5 cellular contexts compared by ENCODE assay signal in the genomic region with DNA sequence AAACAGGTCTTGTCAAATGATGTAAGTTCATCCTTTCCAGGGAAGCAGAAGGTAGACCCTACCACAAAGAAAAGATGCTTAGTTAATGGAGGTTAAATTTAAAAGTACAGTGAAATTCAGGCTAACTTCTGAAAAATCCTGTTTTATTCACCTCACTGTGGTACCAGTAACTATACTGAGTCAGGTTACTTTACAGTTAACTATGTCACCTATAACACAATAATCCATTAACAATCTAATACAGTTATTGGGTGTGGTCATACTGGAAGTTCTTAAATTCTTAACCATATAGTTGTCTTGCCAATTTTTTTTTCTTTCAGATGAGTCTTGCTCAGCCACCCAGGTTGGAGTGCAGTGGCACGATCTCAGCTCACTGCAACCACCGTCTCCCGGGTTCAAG. TPM values are rescaled to one million over a fixed set of nuclear protein-coding genes. Genes with fewer than 3 reads are reported as not detected.
DNase-seq lines count a peak whose midpoint lies in the region; ATAC-seq, FAIRE-seq and TF ChIP-seq lines count a peak whose summit lies in the region.
"Not testable (repeated sequence)": the region's sequence is repeated elsewhere in the genome, so short reads cannot be mapped to it uniquely, and the experiment has no call there.

No MANE protein-coding gene starts in this region.

- not testable (repeated sequence) for H3K4me2 ChIP-seq in A549; astrocyte (ENCODE audit: low read length); HepG2 (ENCODE audit: low read depth, low read length)

- ATAC-seq in A549, HepG2: not testable (repeated sequence)

- not testable (repeated sequence) for H3K27ac Mint-ChIP-seq in astrocyte (ENCODE audit: unreplicated experiment)

- not testable (repeated sequence) for TF ChIP-seq EP300 in A549 (IDR thresholded peaks at IDR 0.05); HepG2 (IDR thresholded peaks at IDR 0.05; ENCODE audit: low read depth in 2 of 2, low read length in 2 of 2); HepG2 (CRISPR knock-in tag; IDR thresholded peaks at IDR 0.05; ENCODE audit: borderline replicate concordance)

- FAIRE-seq in A549 (lab: Jason Lieb, UNC) (peak; percentile 73), GM18507 (lab: Jason Lieb, UNC) (peak; percentile 31), astrocyte (lab: Jason Lieb, UNC) (peak; percentile 39), HepG2 (lab: Jason Lieb, UNC) (peak; percentile 36)

- not testable (repeated sequence) for H3K4me3 Mint-ChIP-seq in astrocyte (ENCODE audit: unreplicated experiment)

- POLR2A ChIA-PET in A549 (lab: Yijun Ruan, JAX); HepG2 (lab: Yijun Ruan, JAX): not testable (repeated sequence)

- CTCF ChIA-PET in A549 (lab: Yijun Ruan, JAX); HepG2 (lab: Yijun Ruan, JAX; ENCODE audit: low intra/inter-chr PET ratio, low total read pairs): not testable (repeated sequence)

- H3K27me3 ChIP-seq in astrocyte (ENCODE audit: insufficient read depth, low read length); HepG2 (ENCODE audit: control insufficient read depth in 1 of 2, insufficient read depth in 2 of 2, low read length in 2 of 2): not testable (repeated sequence)

- in situ Hi-C loops in HepG2 (cut with HindIII; ENCODE audit: extremely low pct_ligation_motif_present, low pct_unique_long_range_greater_than_20kb): not testable (repeated sequence)

- intact Hi-C loops in HepG2 (cut with micrococcal nuclease; ENCODE audit: unreplicated experiment): not testable (repeated sequence)

- TF ChIP-seq POLR2A in A549 (IDR thresholded peaks at IDR 0.05; ENCODE audit: low read length); HepG2 (IDR thresholded peaks at IDR 0.05; ENCODE audit: insufficient read depth in 1 of 2, low read depth in 2 of 2, low read length in 2 of 2): not testable (repeated sequence)

- not testable (repeated sequence) for H3K9me3 Mint-ChIP-seq in astrocyte (ENCODE audit: unreplicated experiment)

- not testable (repeated sequence) for H3K79me2 ChIP-seq in astrocyte (ENCODE audit: insufficient read depth, low read length); HepG2 (ENCODE audit: insufficient read depth, low read length)

- not testable (repeated sequence) for H3K9me3 ChIP-seq in A549; astrocyte (ENCODE audit: insufficient read depth, low read depth, low read length); HepG2 (ENCODE audit: low read length)

- peaks cover 11% of the 10 kb centered on the region for H3K36me3 Mint-ChIP-seq in astrocyte (ENCODE audit: low read depth, unreplicated experiment)

- H3K4me3 ChIP-seq in A549; astrocyte (ENCODE audit: insufficient read depth, low read depth, low read length); HepG2 (replicated peaks in 1 of 3; ENCODE audit: insufficient read depth in 1 of 3, low read depth in 2 of 3, low read length in 3 of 3): not testable (repeated sequence)

- H3K36me3 ChIP-seq in astrocyte (ENCODE audit: insufficient read depth, low read length) (peaks cover 14% of the 10 kb centered on the region), HepG2 (replicated peaks in 1 of 2; ENCODE audit: control insufficient read depth in 1 of 2, insufficient read depth in 2 of 2, low read length in 2 of 2) (peaks cover 3 to 43% of the 10 kb centered on the region in 2 experiments)

- not testable (repeated sequence) for TF ChIP-seq RAD21 in A549 (conservative IDR thresholded peaks at IDR 0.05 in 1 of 2, IDR thresholded peaks at IDR 0.05 in 1 of 2); HepG2 (CRISPR knock-in tag; IDR thresholded peaks at IDR 0.05)

- not testable (repeated sequence) for BruUV-seq in HepG2 (replicated peaks; lab: Mats Ljungman, UMichigan)

- not testable (repeated sequence) for H4K20me1 ChIP-seq in astrocyte (ENCODE audit: insufficient read depth, low read length); HepG2 (ENCODE audit: insufficient read depth, low read length)

- H3K4me1 Mint-ChIP-seq in astrocyte (ENCODE audit: low read depth, unreplicated experiment): not testable (repeated sequence)

- not testable (repeated sequence) for H3K9ac ChIP-seq in astrocyte (ENCODE audit: low read length); HepG2 (ENCODE audit: insufficient read depth, low read depth, low read length)

- H3K27ac ChIP-seq in A549; astrocyte (ENCODE audit: low read depth, low read length); HepG2 (ENCODE audit: extremely low read length, insufficient read depth, low read length): not testable (repeated sequence)
- H3K27ac ChIP-seq in epithelial cell of prostate: peak overlapping the region; percentile 1

- not testable (repeated sequence) for H3K27me3 Mint-ChIP-seq in astrocyte (ENCODE audit: low read depth, unreplicated experiment)

- H3K4me1 ChIP-seq in A549; astrocyte (ENCODE audit: insufficient read depth, low read length); HepG2 (ENCODE audit: insufficient read depth, low read length): not testable (repeated sequence)

- DNase-seq in A549 (ENCODE audit: low read depth in 1 of 2, low spot score in 1 of 2); GM18507 (ENCODE audit: extremely low spot score, insufficient read length, low read depth); astrocyte (ENCODE audit: low read depth); epithelial cell of prostate (ENCODE audit: low read depth, low spot score); HepG2 (ENCODE audit: low spot score): not testable (repeated sequence)

- not testable (repeated sequence) for H2AFZ ChIP-seq in astrocyte (ENCODE audit: low read depth, low read length); HepG2 (ENCODE audit: low read length)

- 98% methylated on average over 3 of the region's 3 CpGs for WGBS in A549 (ENCODE audit: missing lambda C conversion rate)
- WGBS in HepG2 (ENCODE audit: low lambda C conversion rate): 99% methylated on average over 3 of the region's 3 CpGs

- TF ChIP-seq CTCF in A549 (IDR thresholded peaks at IDR 0.05); astrocyte (IDR thresholded peaks at IDR 0.05; ENCODE audit: insufficient read depth, low read depth, low read length); HepG2 (CRISPR knock-in tag; IDR thresholded peaks at IDR 0.05): not testable (repeated sequence)

RNA-seq across cellular contexts. Expression of a gene that starts 30.4 kb away (rescaled TPM):
- polyA plus RNA-seq in A549 (2011; rRNA removed): 39.2 and 43.2 TPM in 2 replicates
- polyA plus RNA-seq in A549 (2012; cell fraction: cytosol; rRNA removed): 23.8 and 31.4 TPM in 2 replicates
- 26.4 and 40.7 TPM in 2 replicates for polyA plus RNA-seq in A549 (2012; cell fraction: nucleus; rRNA removed)
- 23.0 to 23.6 TPM (median 23.3 TPM) in 3 replicates for polyA plus RNA-seq in A549 (2017; fragmentation: RNase III; extraction: RNeasy Plus Mini Kit Qiagen cat#74134 plus additional on column Dnase treatment)
- polyA minus RNA-seq in A549 (2011; rRNA and poly(A)+ RNA removed): 17.4 and 21.2 TPM in 2 replicates
- 26.5 and 29.0 TPM in 2 replicates for total RNA-seq in astrocyte
- total RNA-seq in HepG2 (2016; rRNA removed; fragmentation: Illumina TruSeq; extraction: Trizol): 36.0 and 39.6 TPM in 2 replicates
- total RNA-seq in HepG2 (2016; cell fraction: cytosol; rRNA removed; fragmentation: Illumina TruSeq; extraction: Trizol; ENCODE audit: low read depth): 4.6 and 6.3 TPM in 2 replicates
- total RNA-seq in HepG2 (2016; cell fraction: insoluble cytoplasmic fraction; rRNA removed; fragmentation: Illumina TruSeq; extraction: Trizol): 30.7 and 37.6 TPM in 2 replicates
- total RNA-seq in HepG2 (2016; cell fraction: membrane; rRNA removed; fragmentation: Illumina TruSeq; extraction: Trizol): 11.1 and 13.5 TPM in 2 replicates
- total RNA-seq in HepG2 (2016; cell fraction: nucleus; rRNA removed; fragmentation: Illumina TruSeq; extraction: Trizol): 36.0 and 39.0 TPM in 2 replicates
- polyA plus RNA-seq in HepG2 (2011; rRNA removed): 15.8 and 17.9 TPM in 2 replicates
- polyA plus RNA-seq in HepG2 (2011; cell fraction: cytosol; rRNA removed): 12.4 and 16.4 TPM in 2 replicates
- 8.7 and 9.5 TPM in 2 replicates for polyA plus RNA-seq in HepG2 (2011; cell fraction: nucleus; rRNA removed)
- polyA plus RNA-seq in HepG2 (2012): 15.8 and 19.9 TPM in 2 replicates
- polyA plus RNA-seq in HepG2 (2016; cell fraction: cytosol; fragmentation: Illumina TruSeq; extraction: Trizol; ENCODE audit: low read depth): 4.4 and 6.7 TPM in 2 replicates
- 40.4 and 43.2 TPM in 2 replicates for polyA plus RNA-seq in HepG2 (2016; cell fraction: insoluble cytoplasmic fraction; fragmentation: Illumina TruSeq; extraction: Trizol; ENCODE audit: low read depth)
- polyA plus RNA-seq in HepG2 (2016; cell fraction: membrane; fragmentation: Illumina TruSeq; extraction: Trizol; ENCODE audit: low read depth): 8.7 and 10.1 TPM in 2 replicates
- 49.2 and 51.6 TPM in 2 replicates for polyA plus RNA-seq in HepG2 (2016; cell fraction: nucleus; fragmentation: Illumina TruSeq; extraction: Trizol; ENCODE audit: insufficient read depth, low read depth)
- 23.5 and 23.6 TPM in 2 replicates for polyA minus RNA-seq in HepG2 (2011; rRNA and poly(A)+ RNA removed; ENCODE audit: low replicate concordance)
- polyA minus RNA-seq in HepG2 (2011; cell fraction: cytosol; rRNA and poly(A)+ RNA removed): 10.2 and 14.5 TPM in 2 replicates
- 27.5 and 33.3 TPM in 2 replicates for polyA minus RNA-seq in HepG2 (2011; cell fraction: nucleus; rRNA and poly(A)+ RNA removed)

RNA-seq across cellular contexts. Expression of a gene that starts 46.2 kb away (rescaled TPM):
- polyA plus RNA-seq in A549 (2011; rRNA removed): 101 and 121 TPM in 2 replicates
- 35.5 and 47.2 TPM in 2 replicates for polyA plus RNA-seq in A549 (2012; cell fraction: cytosol; rRNA removed)
- polyA plus RNA-seq in A549 (2012; cell fraction: nucleus; rRNA removed): 37.0 and 43.7 TPM in 2 replicates
- 66.9 to 75.3 TPM (median 67.0 TPM) in 3 replicates for polyA plus RNA-seq in A549 (2017; fragmentation: RNase III; extraction: RNeasy Plus Mini Kit Qiagen cat#74134 plus additional on column Dnase treatment)
- polyA minus RNA-seq in A549 (2011; rRNA and poly(A)+ RNA removed): 56.8 and 73.5 TPM in 2 replicates
- 92.1 and 93.9 TPM in 2 replicates for total RNA-seq in astrocyte
- 65.8 and 81.5 TPM in 2 replicates for total RNA-seq in HepG2 (2016; rRNA removed; fragmentation: Illumina TruSeq; extraction: Trizol)
- total RNA-seq in HepG2 (2016; cell fraction: cytosol; rRNA removed; fragmentation: Illumina TruSeq; extraction: Trizol; ENCODE audit: low read depth): 16.4 and 16.7 TPM in 2 replicates
- total RNA-seq in HepG2 (2016; cell fraction: insoluble cytoplasmic fraction; rRNA removed; fragmentation: Illumina TruSeq; extraction: Trizol): 66.9 and 77.1 TPM in 2 replicates
- 33.0 and 34.1 TPM in 2 replicates for total RNA-seq in HepG2 (2016; cell fraction: membrane; rRNA removed; fragmentation: Illumina TruSeq; extraction: Trizol)
- total RNA-seq in HepG2 (2016; cell fraction: nucleus; rRNA removed; fragmentation: Illumina TruSeq; extraction: Trizol): 93.6 and 102 TPM in 2 replicates
- polyA plus RNA-seq in HepG2 (2011; rRNA removed): 27.6 and 35.9 TPM in 2 replicates
- 17.1 and 19.6 TPM in 2 replicates for polyA plus RNA-seq in HepG2 (2011; cell fraction: cytosol; rRNA removed)
- 45.6 and 50.3 TPM in 2 replicates for polyA plus RNA-seq in HepG2 (2011; cell fraction: nucleus; rRNA removed)
- polyA plus RNA-seq in HepG2 (2012): 31.7 and 34.0 TPM in 2 replicates
- 7.5 and 7.7 TPM in 2 replicates for polyA plus RNA-seq in HepG2 (2016; cell fraction: cytosol; fragmentation: Illumina TruSeq; extraction: Trizol; ENCODE audit: low read depth)
- polyA plus RNA-seq in HepG2 (2016; cell fraction: insoluble cytoplasmic fraction; fragmentation: Illumina TruSeq; extraction: Trizol; ENCODE audit: low read depth): 55.5 and 58.0 TPM in 2 replicates
- 14.1 and 16.7 TPM in 2 replicates for polyA plus RNA-seq in HepG2 (2016; cell fraction: membrane; fragmentation: Illumina TruSeq; extraction: Trizol; ENCODE audit: low read depth)
- 101 and 106 TPM in 2 replicates for polyA plus RNA-seq in HepG2 (2016; cell fraction: nucleus; fragmentation: Illumina TruSeq; extraction: Trizol; ENCODE audit: insufficient read depth, low read depth)
- polyA minus RNA-seq in HepG2 (2011; rRNA and poly(A)+ RNA removed; ENCODE audit: low replicate concordance): 27.7 and 48.7 TPM in 2 replicates
- 21.5 and 25.1 TPM in 2 replicates for polyA minus RNA-seq in HepG2 (2011; cell fraction: cytosol; rRNA and poly(A)+ RNA removed)
- polyA minus RNA-seq in HepG2 (2011; cell fraction: nucleus; rRNA and poly(A)+ RNA removed): 142 and 152 TPM in 2 replicates
